In the genomic region with DNA sequence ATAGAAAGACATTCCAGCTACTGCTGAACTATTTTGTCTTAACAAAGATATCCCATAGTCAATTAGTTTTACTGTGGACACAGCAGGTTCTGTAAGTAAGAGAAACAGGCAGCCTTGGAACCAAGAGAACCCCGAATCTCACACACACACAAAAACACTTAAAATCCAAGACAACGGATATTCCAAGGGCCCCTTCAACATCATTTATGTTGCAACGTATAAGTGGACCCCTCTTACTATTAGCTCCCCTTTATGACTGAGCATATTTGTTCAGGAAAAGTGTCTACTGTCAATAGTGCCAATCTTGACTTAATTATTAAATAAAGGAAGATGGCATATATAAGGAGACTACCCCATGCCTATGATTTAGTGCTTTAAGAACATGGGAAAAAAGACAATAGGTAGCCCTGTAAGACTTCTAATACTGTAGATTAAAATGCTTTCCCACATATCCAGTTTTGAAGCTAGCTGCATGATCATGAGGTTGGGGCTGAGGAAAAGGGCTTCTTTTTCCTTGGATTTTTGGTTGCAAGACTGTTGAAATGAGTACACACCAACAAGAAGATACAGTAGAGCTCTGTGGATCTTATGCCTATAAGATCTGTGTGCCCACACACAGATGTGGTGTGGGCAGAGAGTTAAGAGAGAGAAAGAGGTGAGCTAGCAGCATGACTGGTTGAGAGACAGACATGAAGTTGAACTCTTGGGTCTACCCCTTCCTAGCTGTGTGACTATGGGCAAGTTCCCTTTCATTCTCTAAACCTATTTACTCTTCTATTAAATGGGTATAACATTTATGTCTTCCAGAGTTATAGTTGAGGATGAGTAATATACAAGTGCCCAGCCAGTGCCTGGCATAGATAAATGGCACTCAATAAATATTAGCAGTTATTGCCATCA, we compare ENCODE assay signal across 19 cellular contexts. TPM values are rescaled to one million over a fixed set of nuclear protein-coding genes. Genes with fewer than 3 reads are reported as not detected.
DNase-seq lines count a peak whose midpoint lies in the region; ATAC-seq and TF ChIP-seq lines count a peak whose summit lies in the region.
"Had no signal": no experiment of that assay in that cellular context is flagged by ENCODE, and none has a peak within 500 bp of the region (broad histone marks: within the 10 kb centered on the region; RNA-seq: fewer than 3 reads in every experiment).

No MANE protein-coding gene starts in this region.

- H3F3A ChIP-seq in DOHH2 (ENCODE audit: control insufficient read depth, insufficient read depth): peaks cover 9% of the 10 kb centered on the region

- peaks cover 7% of the 10 kb centered on the region for H3K27me3 ChIP-seq in CD4-positive, CD25-positive, alpha-beta regulatory T cell (ENCODE audit: control insufficient read depth, insufficient read depth, low read length)
- H3K27me3 ChIP-seq in DOHH2 (ENCODE audit: control insufficient read depth, low read length): no peaks in the 10 kb centered on the region
- no peaks in the 10 kb centered on the region for H3K27me3 ChIP-seq in naive thymus-derived CD4-positive, alpha-beta T cell (ENCODE audit: control insufficient read depth in 2 of 2, insufficient read depth in 2 of 2, low read length in 2 of 2)
- H3K27me3 ChIP-seq in neuronal stem cell (ENCODE audit: control insufficient read depth in 3 of 3, insufficient read depth in 3 of 3, low read depth in 1 of 3, low read length in 3 of 3): no peaks in the 10 kb centered on the region
- H3K27me3 ChIP-seq: SJSA1 had no signal

- H3K36me3 ChIP-seq in CD4-positive, CD25-positive, alpha-beta regulatory T cell (ENCODE audit: control insufficient read depth, insufficient read depth, low read length): peaks cover 5% of the 10 kb centered on the region
- H3K36me3 ChIP-seq in DOHH2 (ENCODE audit: control insufficient read depth, low read length) (peaks cover 72% of the 10 kb centered on the region), neuronal stem cell (replicated peaks in 1 of 2; ENCODE audit: control insufficient read depth in 2 of 2, insufficient read depth in 2 of 2, low read length in 2 of 2) (peaks cover 9 to 30% of the 10 kb centered on the region in 2 donors)
- peaks cover 0 to 13% (median 0%) of the 10 kb centered on the region in 3 experiments for H3K36me3 ChIP-seq in naive thymus-derived CD4-positive, alpha-beta T cell (ENCODE audit: control insufficient read depth in 2 of 3, insufficient read depth in 3 of 3, low read length in 3 of 3)

- H4K91ac ChIP-seq in neuronal stem cell (ENCODE audit: low read depth, low read length, poor library complexity): no peak overlapping the region

- H4K20me1 ChIP-seq in DOHH2 (ENCODE audit: control insufficient read depth, insufficient read depth, low read depth, low read length): no peaks in the 10 kb centered on the region

- H2BK120ac ChIP-seq in neuronal stem cell (ENCODE audit: low read depth, low read length): no peak overlapping the region

- H2BK5ac ChIP-seq in neuronal stem cell (ENCODE audit: low read length): no peak overlapping the region

- H3K23ac ChIP-seq in neuronal stem cell (ENCODE audit: low read depth, low read length, poor library complexity): no peak overlapping the region

- H3K79me2 ChIP-seq in DOHH2 (ENCODE audit: control insufficient read depth, low read length): peaks cover 77% of the 10 kb centered on the region

- H3K27ac ChIP-seq in CD4-positive, CD25-positive, alpha-beta regulatory T cell (ENCODE audit: insufficient read depth, low read length, poor library complexity, severe bottlenecking): peak overlapping the region; percentile 17
- H3K27ac ChIP-seq in DOHH2 (ENCODE audit: low read depth, low read length) (no peak overlapping the region), neuronal stem cell (replicated peaks; ENCODE audit: low read length) (no peak overlapping the region)
- no peak overlapping the region for H3K27ac ChIP-seq in naive thymus-derived CD4-positive, alpha-beta T cell (ENCODE audit: low read depth, low read length)
- H3K27ac ChIP-seq: SJSA1 had no signal

- intact Hi-C loops in activated T-helper 1 cell treated with anti-CD3 and anti-CD28 coated beads, Interleukin-12 subunit alpha, Interleukin-12 subunit beta, Interleukin-2, Interleukin-4 antibody, amounts not matched to agents 30 ng/mL and 10 ng/mL and 1 ng/mL, durations not matched to agents 14 hours and 24 hours and 36 hours (cut with micrococcal nuclease): no loop called here
- intact Hi-C loops in naive thymus-derived CD4-positive, alpha-beta T cell (cut with micrococcal nuclease): loop anchor here (10.0 kb wide), 1 partner anchor 156 kb away; no protein-coding TSS in a partner anchor

- no peaks in the 10 kb centered on the region for H3K9me3 Mint-ChIP-seq in CD4-positive, CD25-positive, alpha-beta regulatory T cell
- H3K9me3 Mint-ChIP-seq in activated T-helper 1 cell treated with anti-CD3 and anti-CD28 coated beads, Interleukin-12 subunit alpha, Interleukin-12 subunit beta, Interleukin-2, Interleukin-4 antibody, amounts not matched to agents 30 ng/mL and 10 ng/mL and 1 ng/mL, durations not matched to agents 14 hours and 24 hours and 36 hours: no peaks in the 10 kb centered on the region
- H3K9me3 Mint-ChIP-seq in naive thymus-derived CD4-positive, alpha-beta T cell: peaks cover 0 to 3% (median 0%) of the 10 kb centered on the region in 11 donors
- H3K9me3 Mint-ChIP-seq: HFFc6 had no signal

- H3K27ac Mint-ChIP-seq in CD4-positive, CD25-positive, alpha-beta regulatory T cell: peak overlapping the region; percentile 88 to 98 (median 96)
- no peak overlapping the region for H3K27ac Mint-ChIP-seq in activated T-helper 1 cell treated with anti-CD3 and anti-CD28 coated beads, Interleukin-12 subunit alpha, Interleukin-12 subunit beta, Interleukin-2, Interleukin-4 antibody, amounts not matched to agents 30 ng/mL and 10 ng/mL and 1 ng/mL, durations not matched to agents 14 hours and 24 hours and 36 hours
- peak overlapping the region; percentile 53 to 98 (median 94) for H3K27ac Mint-ChIP-seq in naive thymus-derived CD4-positive, alpha-beta T cell
- H3K27ac Mint-ChIP-seq: HFFc6 had no signal

- ATAC-seq in CD4-positive, CD25-positive, alpha-beta regulatory T cell (ENCODE audit: low read depth in 2 of 2): no peak
- no peak for ATAC-seq in naive thymus-derived CD4-positive, alpha-beta T cell
- ATAC-seq in HG02798 (IDR thresholded peaks at IDR 0.05; ENCODE audit: poor library complexity, unreplicated experiment): no peak

- H2BK12ac ChIP-seq in neuronal stem cell (ENCODE audit: low read length): no peak overlapping the region

- H3K36me3 Mint-ChIP-seq in CD4-positive, CD25-positive, alpha-beta regulatory T cell: peaks cover 5% of the 10 kb centered on the region
- H3K36me3 Mint-ChIP-seq in activated T-helper 1 cell treated with anti-CD3 and anti-CD28 coated beads, Interleukin-12 subunit alpha, Interleukin-12 subunit beta, Interleukin-2, Interleukin-4 antibody, amounts not matched to agents 30 ng/mL and 10 ng/mL and 1 ng/mL, durations not matched to agents 14 hours and 24 hours and 36 hours (ENCODE audit: low read depth): peaks cover 28% of the 10 kb centered on the region
- H3K36me3 Mint-ChIP-seq in naive thymus-derived CD4-positive, alpha-beta T cell: peaks cover 0 to 42% (median 4%) of the 10 kb centered on the region in 5 donors

- no peak overlapping the region for H4K8ac ChIP-seq in neuronal stem cell (ENCODE audit: low read depth, low read length)

- peak overlapping the region; percentile 13 to 98 (median 92) for H3K4me3 Mint-ChIP-seq in CD4-positive, CD25-positive, alpha-beta regulatory T cell
- peak overlapping the region; percentile 93 for H3K4me3 Mint-ChIP-seq in activated T-helper 1 cell treated with anti-CD3 and anti-CD28 coated beads, Interleukin-12 subunit alpha, Interleukin-12 subunit beta, Interleukin-2, Interleukin-4 antibody, amounts not matched to agents 30 ng/mL and 10 ng/mL and 1 ng/mL, durations not matched to agents 14 hours and 24 hours and 36 hours
- peak overlapping the region in 5 of 10 donors; percentile 63 to 96 (median 90) for H3K4me3 Mint-ChIP-seq in naive thymus-derived CD4-positive, alpha-beta T cell
- H3K4me3 Mint-ChIP-seq: HFFc6 had no signal

- CTCF ChIA-PET in naive thymus-derived CD4-positive, alpha-beta T cell (lab: Charles Lee): no interaction called here

- no peak overlapping the region for H2AFZ ChIP-seq in neuronal stem cell (ENCODE audit: low read length)

- no peak overlapping the region for H3K4me3 ChIP-seq in CD4-positive, CD25-positive, alpha-beta regulatory T cell (ENCODE audit: low read depth, low read length)
- H3K4me3 ChIP-seq in DOHH2 (ENCODE audit: low read length) (peak overlapping the region; percentile 97; the same call in 1 of the 2 replicates), neuronal stem cell (ENCODE audit: low read length in 2 of 2) (no peak overlapping the region)
- no peak overlapping the region for H3K4me3 ChIP-seq in naive thymus-derived CD4-positive, alpha-beta T cell (ENCODE audit: low read length)
- H3K4me3 ChIP-seq: lung, SJSA1, skin epidermis had no signal

- POLR2A ChIA-PET in naive thymus-derived CD4-positive, alpha-beta T cell (lab: Charles Lee): interaction anchor here (0.9 to 1.7 kb wide), 3 partner anchors 8 to 15 kb away, joined by 3 to 4 read pairs (median 4); no protein-coding TSS in a partner anchor

- no peak for TF ChIP-seq CTCF in DOHH2 (IDR thresholded peaks at IDR 0.05; ENCODE audit: low read depth, low read length, poor library complexity, severe bottlenecking)

- DNase-seq in CD4-positive, CD25-positive, alpha-beta regulatory T cell: no peak
- DNase-seq in activated T-helper 1 cell treated with anti-CD3 and anti-CD28 coated beads, Interleukin-12 subunit alpha, Interleukin-12 subunit beta, Interleukin-2, Interleukin-4 antibody, amounts not matched to agents 30 ng/mL and 10 ng/mL and 1 ng/mL, durations not matched to agents 14 hours and 24 hours and 36 hours (ENCODE audit: low spot score): no peak
- no peak for DNase-seq in naive thymus-derived CD4-positive, alpha-beta T cell
- DNase-seq in neuronal stem cell (ENCODE audit: low spot score): no peak
- DNase-seq in HUDEP-2 (lab: John Stamatoyannopoulos, UW; ENCODE audit: unreplicated experiment in 76 of 76): no peak
- no peak for DNase-seq in NCI-H226
- DNase-seq: C1 segment of cervical spinal cord; central memory CD4-positive, alpha-beta T cell; EL; foreskin fibroblast; HFFc6; NCI-H446; occipital lobe; stimulated activated naive CD4-positive, alpha-beta T cell had no signal

- no peak overlapping the region for H3K14ac ChIP-seq in neuronal stem cell (ENCODE audit: low read length)

- H3K9me3 ChIP-seq in CD4-positive, CD25-positive, alpha-beta regulatory T cell (ENCODE audit: control insufficient read depth in 2 of 2, low read length in 2 of 2): no peaks in the 10 kb centered on the region
- H3K9me3 ChIP-seq in DOHH2 (ENCODE audit: control insufficient read depth, insufficient read depth, low read length) (no peaks in the 10 kb centered on the region), neuronal stem cell (replicated peaks in 1 of 2; ENCODE audit: control insufficient read depth in 2 of 2, insufficient read depth in 1 of 2, low read depth in 1 of 2, low read length in 2 of 2) (peaks cover 5 to 33% of the 10 kb centered on the region in 2 donors)
- H3K9me3 ChIP-seq in naive thymus-derived CD4-positive, alpha-beta T cell (ENCODE audit: control insufficient read depth in 2 of 3, low read length in 3 of 3): no peaks in the 10 kb centered on the region
- H3K9me3 ChIP-seq: SJSA1 had no signal

- no CpG with 5 or more reads among the region's 3 CpGs for WGBS in neuronal stem cell (ENCODE audit: extremely low coverage in 2 of 2, insufficient read length in 2 of 2, insufficient replicate concordance in 1 of 2), 2 donors

- H3K4me2 ChIP-seq in DOHH2 (ENCODE audit: low read length) (peak overlapping the region; percentile 96), neuronal stem cell (ENCODE audit: insufficient read depth, low read length, poor library complexity, severe bottlenecking) (no peak overlapping the region)

- peaks cover 9% of the 10 kb centered on the region for H3K79me1 ChIP-seq in neuronal stem cell (ENCODE audit: low read depth, low read length)

- H3K9ac ChIP-seq in neuronal stem cell (ENCODE audit: low read depth, low read length, poor library complexity): no peak overlapping the region

- peaks cover 33% of the 10 kb centered on the region for H3K4me1 ChIP-seq in CD4-positive, CD25-positive, alpha-beta regulatory T cell (ENCODE audit: control insufficient read depth, insufficient read depth, low read length, poor library complexity, severe bottlenecking)
- H3K4me1 ChIP-seq in DOHH2 (ENCODE audit: control insufficient read depth, low read length): peaks cover 50% of the 10 kb centered on the region
- peaks cover 11 to 21% of the 10 kb centered on the region in 2 donors for H3K4me1 ChIP-seq in naive thymus-derived CD4-positive, alpha-beta T cell (ENCODE audit: control insufficient read depth in 2 of 2, insufficient read depth in 2 of 2, low read length in 2 of 2)
- H3K4me1 ChIP-seq in neuronal stem cell (ENCODE audit: control insufficient read depth in 2 of 2, insufficient read depth in 1 of 2, low read depth in 1 of 2, low read length in 2 of 2): peaks cover 5% of the 10 kb centered on the region in 2 donors

- H2AK5ac ChIP-seq in neuronal stem cell (ENCODE audit: low read depth, low read length): no peak overlapping the region

- H2BK15ac ChIP-seq in neuronal stem cell (ENCODE audit: low read length): no peak overlapping the region

- peaks cover 45 to 61% (median 48%) of the 10 kb centered on the region in 4 donors for H3K4me1 Mint-ChIP-seq in CD4-positive, CD25-positive, alpha-beta regulatory T cell
- H3K4me1 Mint-ChIP-seq in activated T-helper 1 cell treated with anti-CD3 and anti-CD28 coated beads, Interleukin-12 subunit alpha, Interleukin-12 subunit beta, Interleukin-2, Interleukin-4 antibody, amounts not matched to agents 30 ng/mL and 10 ng/mL and 1 ng/mL, durations not matched to agents 14 hours and 24 hours and 36 hours (ENCODE audit: low read depth): peaks cover 67% of the 10 kb centered on the region
- H3K4me1 Mint-ChIP-seq in naive thymus-derived CD4-positive, alpha-beta T cell: peaks cover 35 to 63% (median 47%) of the 10 kb centered on the region in 7 donors

- peaks cover 5% of the 10 kb centered on the region for H3K27me3 Mint-ChIP-seq in CD4-positive, CD25-positive, alpha-beta regulatory T cell
- H3K27me3 Mint-ChIP-seq in activated T-helper 1 cell treated with anti-CD3 and anti-CD28 coated beads, Interleukin-12 subunit alpha, Interleukin-12 subunit beta, Interleukin-2, Interleukin-4 antibody, amounts not matched to agents 30 ng/mL and 10 ng/mL and 1 ng/mL, durations not matched to agents 14 hours and 24 hours and 36 hours (ENCODE audit: insufficient read depth): peaks cover 3% of the 10 kb centered on the region
- H3K27me3 Mint-ChIP-seq in naive thymus-derived CD4-positive, alpha-beta T cell: peaks cover 0 to 9% (median 5%) of the 10 kb centered on the region in 5 donors

- no peak overlapping the region for H3K4ac ChIP-seq in neuronal stem cell (ENCODE audit: low read length)

- H3K18ac ChIP-seq in neuronal stem cell (ENCODE audit: low read length): no peak overlapping the region

- H3K9me2 ChIP-seq in DOHH2 (replicated peaks; ENCODE audit: control insufficient read depth, low read length): no peaks in the 10 kb centered on the region

RNA-seq across cellular contexts. Expression of gene MMD, which starts 3.0 kb away (rescaled TPM):
- total RNA-seq in CD4-positive, CD25-positive, alpha-beta regulatory T cell: 17.8 TPM
- 10 to 100 TPM; 10.1 to 12.3 (median 11.8) TPM for polyA plus RNA-seq in CD4-positive, CD25-positive, alpha-beta regulatory T cell
- total RNA-seq in activated T-helper 1 cell treated with anti-CD3 and anti-CD28 coated beads, Interleukin-12 subunit alpha, Interleukin-12 subunit beta, Interleukin-2, Interleukin-4 antibody, amounts not matched to agents 30 ng/mL and 10 ng/mL and 1 ng/mL, durations not matched to agents 14 hours and 24 hours and 36 hours: 24.1 and 24.6 TPM in 2 replicates
- total RNA-seq in naive thymus-derived CD4-positive, alpha-beta T cell: 10 to 100 TPM in 3 of 5 experiments, 1 to 10 TPM in 2; 6.6 to 35.3 (median 11.2) TPM
- polyA plus RNA-seq in naive thymus-derived CD4-positive, alpha-beta T cell: 10 to 100 TPM in 1 of 2 donors, 1 to 10 TPM in 1; 5.2 to 16.1 TPM
- 85.2 TPM for polyA plus RNA-seq in neuronal stem cell (2013, experiment 1 of 2)
- 87.8 TPM for polyA plus RNA-seq in neuronal stem cell (2013, experiment 2 of 2)
